ENCODE assay signal across 8 cellular contexts in the genomic region with DNA sequence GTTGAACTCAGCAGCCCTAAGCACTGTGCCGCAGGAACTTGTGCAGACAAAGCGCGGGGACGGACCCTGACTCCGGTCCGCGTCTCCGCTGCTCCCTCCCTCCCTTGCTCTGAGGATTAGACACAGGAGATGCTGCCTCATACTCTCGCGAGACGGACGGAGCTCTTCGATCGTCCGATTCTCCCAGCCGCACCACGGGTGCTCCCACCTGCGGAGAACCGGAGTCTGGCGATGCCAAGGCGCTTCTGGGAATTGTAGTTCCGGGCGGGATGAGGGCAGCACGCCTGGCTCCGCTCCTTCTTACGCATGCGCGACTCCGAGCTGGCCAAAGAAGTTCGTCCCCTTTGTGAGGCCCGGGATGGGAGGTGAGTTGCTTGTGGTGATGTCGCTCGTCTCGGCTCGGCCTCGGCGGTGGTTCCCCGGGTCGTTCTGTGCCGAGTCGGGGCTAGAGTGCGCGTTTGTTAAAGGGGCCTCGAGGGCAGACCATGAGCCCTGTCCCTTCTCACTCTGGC. TPM values are rescaled to one million over a fixed set of nuclear protein-coding genes. Genes with fewer than 3 reads are reported as not detected.
A peak's percentile ranks its signal among the peaks of the same experiment; 100 is the strongest.
DNase-seq lines count a peak whose midpoint lies in the region; ATAC-seq, FAIRE-seq and TF ChIP-seq lines count a peak whose summit lies in the region.
"Not testable (repeated sequence)": the region's sequence is repeated elsewhere in the genome, so short reads cannot be mapped to it uniquely, and the experiment has no call there.

A gene (plus strand): TSS at position 340 of the 512 bp plus-strand sequence. CDS start 578 bp downstream, outside the sequence.

- peak within 1 kb of the TSS; percentile 82 for H3K4me2 ChIP-seq in astrocyte (ENCODE audit: low read length)

- not testable (repeated sequence) for H3K9me3 ChIP-seq in astrocyte (ENCODE audit: insufficient read depth, low read depth, low read length); right cardiac atrium (ENCODE audit: control insufficient read depth, low read length)

- H3K27me3 Mint-ChIP-seq in T-helper 2 cell treated with Interferon-gamma antibody and Interleukin-4, amounts not matched to agents 5 μg/mL and 100 μg/mL, for 36 hours (ENCODE audit: low read depth); astrocyte (ENCODE audit: low read depth, unreplicated experiment): not testable (repeated sequence)

- whole genome bisulfite sequencing in right cardiac atrium: under 1% methylated on average over 44 of the region's 44 CpGs

- H3K79me2 ChIP-seq in astrocyte (ENCODE audit: insufficient read depth, low read length): peaks cover 13% of the 10 kb centered on the region

- H3K4me3 ChIP-seq in astrocyte (ENCODE audit: insufficient read depth, low read depth, low read length) (peak within 1 kb of the TSS; percentile 66), right cardiac atrium (ENCODE audit: low read length) (peak within 1 kb of the TSS; percentile 8)

- H4K20me1 ChIP-seq in astrocyte (ENCODE audit: insufficient read depth, low read length): not testable (repeated sequence)

- H3K4me3 Mint-ChIP-seq in T-helper 2 cell treated with Interferon-gamma antibody and Interleukin-4, amounts not matched to agents 5 μg/mL and 100 μg/mL, for 36 hours: peak within 1 kb of the TSS; percentile 95
- peak within 1 kb of the TSS; percentile 86 for H3K4me3 Mint-ChIP-seq in astrocyte (ENCODE audit: unreplicated experiment)

- H2AFZ ChIP-seq in astrocyte (ENCODE audit: low read depth, low read length): peak within 1 kb of the TSS; percentile 78

- ATAC-seq in GM18508 (IDR thresholded peaks at IDR 0.05; ENCODE audit: insufficient read depth, unreplicated experiment): peak; percentile 90
- peak; percentile 96 for ATAC-seq in HG02981 (IDR thresholded peaks at IDR 0.05; ENCODE audit: unreplicated experiment)
- ATAC-seq in right cardiac atrium: peak; percentile 100

- FAIRE-seq in astrocyte (lab: Jason Lieb, UNC): peak; percentile 26
- FAIRE-seq in urothelium cell line (lab: Jason Lieb, UNC): not testable (repeated sequence)

- H3K36me3 Mint-ChIP-seq in T-helper 2 cell treated with Interferon-gamma antibody and Interleukin-4, amounts not matched to agents 5 μg/mL and 100 μg/mL, for 36 hours (ENCODE audit: low read depth): peaks cover 21% of the 10 kb centered on the region
- not testable (repeated sequence) for H3K36me3 Mint-ChIP-seq in astrocyte (ENCODE audit: low read depth, unreplicated experiment)

- TF ChIP-seq CTCF in astrocyte (IDR thresholded peaks at IDR 0.05; ENCODE audit: insufficient read depth, low read depth, low read length): not testable (repeated sequence)

- not testable (repeated sequence) for H3K4me1 ChIP-seq in astrocyte (ENCODE audit: insufficient read depth, low read length); right cardiac atrium (ENCODE audit: control insufficient read depth, insufficient read depth, low read length)

- peak; percentile 91 for DNase-seq in NCI-H2029 (lab: John Stamatoyannopoulos, UW)
- DNase-seq in T-helper 2 cell treated with Interferon-gamma antibody and Interleukin-4, amounts not matched to agents 5 μg/mL and 100 μg/mL, for 36 hours (ENCODE audit: low spot score): peak; percentile 97
- peak; percentile 95 for DNase-seq in astrocyte (ENCODE audit: low read depth)
- DNase-seq in right cardiac atrium: peak; percentile 99 to 100 (median 99)
- peak; percentile 93 for DNase-seq in pulmonary artery endothelial cell (ENCODE audit: low read depth, low spot score)
- peak; percentile 95 for DNase-seq in urothelium cell line (ENCODE audit: low spot score)

- not testable (repeated sequence) for H3K9me3 Mint-ChIP-seq in T-helper 2 cell treated with Interferon-gamma antibody and Interleukin-4, amounts not matched to agents 5 μg/mL and 100 μg/mL, for 36 hours; astrocyte (ENCODE audit: unreplicated experiment)

- H3K27ac Mint-ChIP-seq in T-helper 2 cell treated with Interferon-gamma antibody and Interleukin-4, amounts not matched to agents 5 μg/mL and 100 μg/mL, for 36 hours: peak within 1 kb of the TSS; percentile 83
- H3K27ac Mint-ChIP-seq in astrocyte (ENCODE audit: unreplicated experiment): peak within 1 kb of the TSS; percentile 77

- peak within 1 kb of the TSS; percentile 61 for H3K27ac ChIP-seq in astrocyte (ENCODE audit: low read depth, low read length)
- not testable (repeated sequence) for H3K27ac ChIP-seq in right cardiac atrium (ENCODE audit: low read length)

- H3K4me1 Mint-ChIP-seq in T-helper 2 cell treated with Interferon-gamma antibody and Interleukin-4, amounts not matched to agents 5 μg/mL and 100 μg/mL, for 36 hours (ENCODE audit: low read depth); astrocyte (ENCODE audit: low read depth, unreplicated experiment): not testable (repeated sequence)

- intact Hi-C loops in right cardiac atrium (cut with DNase I): not testable (repeated sequence)

- not testable (repeated sequence) for H3K36me3 ChIP-seq in astrocyte (ENCODE audit: insufficient read depth, low read length)

- not testable (repeated sequence) for H3K27me3 ChIP-seq in astrocyte (ENCODE audit: insufficient read depth, low read length); right cardiac atrium (ENCODE audit: control insufficient read depth, insufficient read depth)

- H3K9ac ChIP-seq in astrocyte (ENCODE audit: low read length): peak within 1 kb of the TSS; percentile 83

RNA-seq across cellular contexts. Expression of the gene that starts here (rescaled TPM):
- total RNA-seq in astrocyte: 44.1 and 58.6 TPM in 2 replicates
- 10 to 100 TPM; 17.0 to 25.4 (median 19.4) TPM for total RNA-seq in right cardiac atrium
- polyA plus RNA-seq in right cardiac atrium: 13.0 TPM
- 28.8 and 41.7 TPM in 2 replicates for total RNA-seq in pulmonary artery endothelial cell
